ENCODE assay signal across 1 cellular context in the genomic region with DNA sequence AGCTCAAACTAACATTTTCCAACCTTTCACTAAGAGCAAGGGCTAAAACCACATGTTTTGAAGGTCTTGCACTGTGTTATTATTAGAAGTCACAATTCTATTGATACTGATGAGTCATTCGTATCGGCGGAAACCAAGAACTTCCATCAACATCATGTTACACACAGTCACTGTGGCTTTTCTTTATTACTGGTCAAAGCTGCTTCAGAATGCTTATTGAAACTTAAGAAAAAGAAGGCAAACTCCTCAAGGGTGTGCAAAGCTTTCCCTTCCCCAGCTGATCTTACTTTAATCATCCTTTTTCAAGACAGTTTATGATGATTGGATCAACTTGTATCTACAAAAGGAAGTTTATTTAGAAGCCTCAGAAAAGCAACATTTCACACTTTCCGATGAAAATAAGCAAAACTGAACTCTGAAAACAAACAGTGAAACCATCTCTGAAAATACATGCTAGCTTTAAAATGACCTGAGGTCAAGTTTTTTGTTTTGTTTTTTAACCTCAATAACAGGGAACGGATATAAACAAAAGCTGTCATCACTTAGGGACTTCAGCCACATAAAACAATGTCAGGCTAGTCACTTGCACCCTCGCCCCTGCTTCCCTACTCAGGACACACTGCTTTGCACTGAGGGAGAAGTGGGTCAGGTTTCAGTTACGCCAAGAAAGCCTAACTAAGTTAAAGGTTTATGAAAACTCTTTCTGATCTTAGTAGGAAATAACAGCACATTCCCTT.
TF ChIP-seq lines count a peak whose summit lies in the region.

No MANE protein-coding gene starts in this region.

TF ChIP-seq in GM12878, 131 proteins besides CTCF, POLR2A, EP300 and RAD21 (continued from another document and continues in another):
- TF ChIP-seq, protein P1, sequence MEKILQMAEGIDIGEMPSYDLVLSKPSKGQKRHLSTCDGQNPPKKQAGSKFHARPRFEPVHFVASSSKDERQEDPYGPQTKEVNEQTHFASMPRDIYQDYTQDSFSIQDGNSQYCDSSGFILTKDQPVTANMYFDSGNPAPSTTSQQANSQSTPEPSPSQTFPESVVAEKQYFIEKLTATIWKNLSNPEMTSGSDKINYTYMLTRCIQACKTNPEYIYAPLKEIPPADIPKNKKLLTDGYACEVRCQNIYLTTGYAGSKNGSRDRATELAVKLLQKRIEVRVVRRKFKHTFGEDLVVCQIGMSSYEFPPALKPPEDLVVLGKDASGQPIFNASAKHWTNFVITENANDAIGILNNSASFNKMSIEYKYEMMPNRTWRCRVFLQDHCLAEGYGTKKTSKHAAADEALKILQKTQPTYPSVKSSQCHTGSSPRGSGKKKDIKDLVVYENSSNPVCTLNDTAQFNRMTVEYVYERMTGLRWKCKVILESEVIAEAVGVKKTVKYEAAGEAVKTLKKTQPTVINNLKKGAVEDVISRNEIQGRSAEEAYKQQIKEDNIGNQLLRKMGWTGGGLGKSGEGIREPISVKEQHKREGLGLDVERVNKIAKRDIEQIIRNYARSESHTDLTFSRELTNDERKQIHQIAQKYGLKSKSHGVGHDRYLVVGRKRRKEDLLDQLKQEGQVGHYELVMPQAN (conservative IDR thresholded peaks at IDR 0.05) = no peak
- TF ChIP-seq, protein P2, sequence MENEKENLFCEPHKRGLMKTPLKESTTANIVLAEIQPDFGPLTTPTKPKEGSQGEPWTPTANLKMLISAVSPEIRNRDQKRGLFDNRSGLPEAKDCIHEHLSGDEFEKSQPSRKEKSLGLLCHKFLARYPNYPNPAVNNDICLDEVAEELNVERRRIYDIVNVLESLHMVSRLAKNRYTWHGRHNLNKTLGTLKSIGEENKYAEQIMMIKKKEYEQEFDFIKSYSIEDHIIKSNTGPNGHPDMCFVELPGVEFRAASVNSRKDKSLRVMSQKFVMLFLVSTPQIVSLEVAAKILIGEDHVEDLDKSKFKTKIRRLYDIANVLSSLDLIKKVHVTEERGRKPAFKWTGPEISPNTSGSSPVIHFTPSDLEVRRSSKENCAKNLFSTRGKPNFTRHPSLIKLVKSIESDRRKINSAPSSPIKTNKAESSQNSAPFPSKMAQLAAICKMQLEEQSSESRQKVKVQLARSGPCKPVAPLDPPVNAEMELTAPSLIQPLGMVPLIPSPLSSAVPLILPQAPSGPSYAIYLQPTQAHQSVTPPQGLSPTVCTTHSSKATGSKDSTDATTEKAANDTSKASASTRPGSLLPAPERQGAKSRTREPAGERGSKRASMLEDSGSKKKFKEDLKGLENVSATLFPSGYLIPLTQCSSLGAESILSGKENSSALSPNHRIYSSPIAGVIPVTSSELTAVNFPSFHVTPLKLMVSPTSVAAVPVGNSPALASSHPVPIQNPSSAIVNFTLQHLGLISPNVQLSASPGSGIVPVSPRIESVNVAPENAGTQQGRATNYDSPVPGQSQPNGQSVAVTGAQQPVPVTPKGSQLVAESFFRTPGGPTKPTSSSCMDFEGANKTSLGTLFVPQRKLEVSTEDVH (IDR thresholded peaks at IDR 0.05; ENCODE audit: low read depth, partially characterized antibody) = no peak
- TF ChIP-seq, protein P3, sequence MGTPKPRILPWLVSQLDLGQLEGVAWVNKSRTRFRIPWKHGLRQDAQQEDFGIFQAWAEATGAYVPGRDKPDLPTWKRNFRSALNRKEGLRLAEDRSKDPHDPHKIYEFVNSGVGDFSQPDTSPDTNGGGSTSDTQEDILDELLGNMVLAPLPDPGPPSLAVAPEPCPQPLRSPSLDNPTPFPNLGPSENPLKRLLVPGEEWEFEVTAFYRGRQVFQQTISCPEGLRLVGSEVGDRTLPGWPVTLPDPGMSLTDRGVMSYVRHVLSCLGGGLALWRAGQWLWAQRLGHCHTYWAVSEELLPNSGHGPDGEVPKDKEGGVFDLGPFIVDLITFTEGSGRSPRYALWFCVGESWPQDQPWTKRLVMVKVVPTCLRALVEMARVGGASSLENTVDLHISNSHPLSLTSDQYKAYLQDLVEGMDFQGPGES (IDR thresholded peaks at IDR 0.05) = no peak
- TF ChIP-seq POLR2AphosphoS5 (IDR thresholded peaks at IDR 0.05; ENCODE audit: low read length) = no peak; the same call in 1 of the 2 replicates
- TF ChIP-seq SMARCA5 (IDR thresholded peaks at IDR 0.05) = no peak
- 0 out of 2 replicates have a peak, but pooled peaks have one; percentile 29 for TF ChIP-seq TCF12 (IDR thresholded peaks at IDR 0.05; ENCODE audit: low read depth, low read length)
- TF ChIP-seq, protein P4, sequence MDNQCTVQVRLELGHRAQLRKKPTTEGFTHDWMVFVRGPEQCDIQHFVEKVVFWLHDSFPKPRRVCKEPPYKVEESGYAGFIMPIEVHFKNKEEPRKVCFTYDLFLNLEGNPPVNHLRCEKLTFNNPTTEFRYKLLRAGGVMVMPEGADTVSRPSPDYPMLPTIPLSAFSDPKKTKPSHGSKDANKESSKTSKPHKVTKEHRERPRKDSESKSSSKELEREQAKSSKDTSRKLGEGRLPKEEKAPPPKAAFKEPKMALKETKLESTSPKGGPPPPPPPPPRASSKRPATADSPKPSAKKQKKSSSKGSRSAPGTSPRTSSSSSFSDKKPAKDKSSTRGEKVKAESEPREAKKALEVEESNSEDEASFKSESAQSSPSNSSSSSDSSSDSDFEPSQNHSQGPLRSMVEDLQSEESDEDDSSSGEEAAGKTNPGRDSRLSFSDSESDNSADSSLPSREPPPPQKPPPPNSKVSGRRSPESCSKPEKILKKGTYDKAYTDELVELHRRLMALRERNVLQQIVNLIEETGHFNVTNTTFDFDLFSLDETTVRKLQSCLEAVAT (IDR thresholded peaks at IDR 0.05) = no peak
- peak; percentile 80 for TF ChIP-seq CREM (IDR thresholded peaks at IDR 0.05; ENCODE audit: low read depth)
- peak; percentile 89 for TF ChIP-seq CBFB (IDR thresholded peaks at IDR 0.05; ENCODE audit: low read depth)
- TF ChIP-seq NFXL1 (IDR thresholded peaks at IDR 0.05; ENCODE audit: borderline replicate concordance) = no peak
- TF ChIP-seq PAX5 (IDR thresholded peaks at IDR 0.05; ENCODE audit: borderline replicate concordance, low read depth, low read length) = peak; percentile 86; the same call in 1 of the 2 replicates
- TF ChIP-seq RELA (IDR thresholded peaks at IDR 0.05; ENCODE audit: borderline replicate concordance, partially characterized antibody) = no peak
- TF ChIP-seq ZNF217 (IDR thresholded peaks at IDR 0.05) = peak; percentile 94
- peak; percentile 33; the same call in 1 of the 2 replicates for TF ChIP-seq DPF2 (IDR thresholded peaks at IDR 0.05)
- no peak for TF ChIP-seq SMC3 (IDR thresholded peaks at IDR 0.05; ENCODE audit: borderline replicate concordance, low read length)
- peak; percentile 73 for TF ChIP-seq MTA2 (IDR thresholded peaks at IDR 0.05; ENCODE audit: low read depth)
- peak; percentile 67 to 80; a peak in 2 of 4 replicates for TF ChIP-seq BHLHE40 (IDR thresholded peaks at IDR 0.05; ENCODE audit: borderline replicate concordance in 1 of 2, low read depth in 2 of 2, low read length in 1 of 2)
- TF ChIP-seq, protein P5, sequence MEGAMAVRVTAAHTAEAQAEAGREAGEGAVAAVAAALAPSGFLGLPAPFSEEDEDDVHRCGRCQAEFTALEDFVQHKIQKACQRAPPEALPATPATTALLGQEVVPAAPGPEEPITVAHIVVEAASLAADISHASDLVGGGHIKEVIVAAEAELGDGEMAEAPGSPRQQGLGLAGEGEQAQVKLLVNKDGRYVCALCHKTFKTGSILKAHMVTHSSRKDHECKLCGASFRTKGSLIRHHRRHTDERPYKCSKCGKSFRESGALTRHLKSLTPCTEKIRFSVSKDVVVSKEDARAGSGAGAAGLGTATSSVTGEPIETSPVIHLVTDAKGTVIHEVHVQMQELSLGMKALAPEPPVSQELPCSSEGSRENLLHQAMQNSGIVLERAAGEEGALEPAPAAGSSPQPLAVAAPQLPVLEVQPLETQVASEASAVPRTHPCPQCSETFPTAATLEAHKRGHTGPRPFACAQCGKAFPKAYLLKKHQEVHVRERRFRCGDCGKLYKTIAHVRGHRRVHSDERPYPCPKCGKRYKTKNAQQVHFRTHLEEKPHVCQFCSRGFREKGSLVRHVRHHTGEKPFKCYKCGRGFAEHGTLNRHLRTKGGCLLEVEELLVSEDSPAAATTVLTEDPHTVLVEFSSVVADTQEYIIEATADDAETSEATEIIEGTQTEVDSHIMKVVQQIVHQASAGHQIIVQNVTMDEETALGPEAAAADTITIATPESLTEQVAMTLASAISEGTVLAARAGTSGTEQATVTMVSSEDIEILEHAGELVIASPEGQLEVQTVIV (IDR thresholded peaks at IDR 0.05; ENCODE audit: borderline replicate concordance, partially characterized antibody) = no peak
- peak; percentile 97 for TF ChIP-seq RUNX3 (IDR thresholded peaks at IDR 0.05; ENCODE audit: low read length)
- no peak for TF ChIP-seq SUZ12 (IDR thresholded peaks at IDR 0.05; ENCODE audit: unreplicated experiment)
- TF ChIP-seq FOXM1 (IDR thresholded peaks at IDR 0.05; ENCODE audit: low read depth, low read length) = peak; percentile 90
- TF ChIP-seq TAF1 (IDR thresholded peaks at IDR 0.05; ENCODE audit: borderline replicate concordance, low read depth, low read length) = no peak
- no peak for TF ChIP-seq WRNIP1 (IDR thresholded peaks at IDR 0.05; ENCODE audit: borderline replicate concordance, low read depth, low read length)
- no peak for TF ChIP-seq SMAD5 (IDR thresholded peaks at IDR 0.05; ENCODE audit: low read depth)
- TF ChIP-seq, protein P6, sequence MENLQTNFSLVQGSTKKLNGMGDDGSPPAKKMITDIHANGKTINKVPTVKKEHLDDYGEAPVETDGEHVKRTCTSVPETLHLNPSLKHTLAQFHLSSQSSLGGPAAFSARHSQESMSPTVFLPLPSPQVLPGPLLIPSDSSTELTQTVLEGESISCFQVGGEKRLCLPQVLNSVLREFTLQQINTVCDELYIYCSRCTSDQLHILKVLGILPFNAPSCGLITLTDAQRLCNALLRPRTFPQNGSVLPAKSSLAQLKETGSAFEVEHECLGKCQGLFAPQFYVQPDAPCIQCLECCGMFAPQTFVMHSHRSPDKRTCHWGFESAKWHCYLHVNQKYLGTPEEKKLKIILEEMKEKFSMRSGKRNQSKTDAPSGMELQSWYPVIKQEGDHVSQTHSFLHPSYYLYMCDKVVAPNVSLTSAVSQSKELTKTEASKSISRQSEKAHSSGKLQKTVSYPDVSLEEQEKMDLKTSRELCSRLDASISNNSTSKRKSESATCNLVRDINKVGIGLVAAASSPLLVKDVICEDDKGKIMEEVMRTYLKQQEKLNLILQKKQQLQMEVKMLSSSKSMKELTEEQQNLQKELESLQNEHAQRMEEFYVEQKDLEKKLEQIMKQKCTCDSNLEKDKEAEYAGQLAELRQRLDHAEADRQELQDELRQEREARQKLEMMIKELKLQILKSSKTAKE (IDR thresholded peaks at IDR 0.05; ENCODE audit: low read depth, poor library complexity, severe bottlenecking) = peak; percentile 81
- TF ChIP-seq SREBF2 (IDR thresholded peaks at IDR 0.05; ENCODE audit: low read length) = no peak
- TF ChIP-seq, protein P7, sequence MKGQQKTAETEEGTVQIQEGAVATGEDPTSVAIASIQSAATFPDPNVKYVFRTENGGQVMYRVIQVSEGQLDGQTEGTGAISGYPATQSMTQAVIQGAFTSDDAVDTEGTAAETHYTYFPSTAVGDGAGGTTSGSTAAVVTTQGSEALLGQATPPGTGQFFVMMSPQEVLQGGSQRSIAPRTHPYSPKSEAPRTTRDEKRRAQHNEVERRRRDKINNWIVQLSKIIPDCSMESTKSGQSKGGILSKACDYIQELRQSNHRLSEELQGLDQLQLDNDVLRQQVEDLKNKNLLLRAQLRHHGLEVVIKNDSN (IDR thresholded peaks at IDR 0.05; ENCODE audit: borderline replicate concordance, extremely low read length, insufficient read depth, low read depth, low read length) = no peak
- TF ChIP-seq BACH1 (IDR thresholded peaks at IDR 0.05; ENCODE audit: borderline replicate concordance) = peak; percentile 65; the same call in 1 of the 2 replicates
- no peak for TF ChIP-seq RCOR1 (conservative IDR thresholded peaks at IDR 0.05; ENCODE audit: low read depth, low read length)
- TF ChIP-seq, protein P8, sequence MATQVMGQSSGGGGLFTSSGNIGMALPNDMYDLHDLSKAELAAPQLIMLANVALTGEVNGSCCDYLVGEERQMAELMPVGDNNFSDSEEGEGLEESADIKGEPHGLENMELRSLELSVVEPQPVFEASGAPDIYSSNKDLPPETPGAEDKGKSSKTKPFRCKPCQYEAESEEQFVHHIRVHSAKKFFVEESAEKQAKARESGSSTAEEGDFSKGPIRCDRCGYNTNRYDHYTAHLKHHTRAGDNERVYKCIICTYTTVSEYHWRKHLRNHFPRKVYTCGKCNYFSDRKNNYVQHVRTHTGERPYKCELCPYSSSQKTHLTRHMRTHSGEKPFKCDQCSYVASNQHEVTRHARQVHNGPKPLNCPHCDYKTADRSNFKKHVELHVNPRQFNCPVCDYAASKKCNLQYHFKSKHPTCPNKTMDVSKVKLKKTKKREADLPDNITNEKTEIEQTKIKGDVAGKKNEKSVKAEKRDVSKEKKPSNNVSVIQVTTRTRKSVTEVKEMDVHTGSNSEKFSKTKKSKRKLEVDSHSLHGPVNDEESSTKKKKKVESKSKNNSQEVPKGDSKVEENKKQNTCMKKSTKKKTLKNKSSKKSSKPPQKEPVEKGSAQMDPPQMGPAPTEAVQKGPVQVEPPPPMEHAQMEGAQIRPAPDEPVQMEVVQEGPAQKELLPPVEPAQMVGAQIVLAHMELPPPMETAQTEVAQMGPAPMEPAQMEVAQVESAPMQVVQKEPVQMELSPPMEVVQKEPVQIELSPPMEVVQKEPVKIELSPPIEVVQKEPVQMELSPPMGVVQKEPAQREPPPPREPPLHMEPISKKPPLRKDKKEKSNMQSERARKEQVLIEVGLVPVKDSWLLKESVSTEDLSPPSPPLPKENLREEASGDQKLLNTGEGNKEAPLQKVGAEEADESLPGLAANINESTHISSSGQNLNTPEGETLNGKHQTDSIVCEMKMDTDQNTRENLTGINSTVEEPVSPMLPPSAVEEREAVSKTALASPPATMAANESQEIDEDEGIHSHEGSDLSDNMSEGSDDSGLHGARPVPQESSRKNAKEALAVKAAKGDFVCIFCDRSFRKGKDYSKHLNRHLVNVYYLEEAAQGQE (IDR thresholded peaks at IDR 0.05; ENCODE audit: low read depth, low read length) = peak; percentile 9; the same call in 1 of the 2 replicates
- TF ChIP-seq NFIC (IDR thresholded peaks at IDR 0.05; ENCODE audit: low read depth, low read length) = peak; percentile 99
- TF ChIP-seq, protein P9, sequence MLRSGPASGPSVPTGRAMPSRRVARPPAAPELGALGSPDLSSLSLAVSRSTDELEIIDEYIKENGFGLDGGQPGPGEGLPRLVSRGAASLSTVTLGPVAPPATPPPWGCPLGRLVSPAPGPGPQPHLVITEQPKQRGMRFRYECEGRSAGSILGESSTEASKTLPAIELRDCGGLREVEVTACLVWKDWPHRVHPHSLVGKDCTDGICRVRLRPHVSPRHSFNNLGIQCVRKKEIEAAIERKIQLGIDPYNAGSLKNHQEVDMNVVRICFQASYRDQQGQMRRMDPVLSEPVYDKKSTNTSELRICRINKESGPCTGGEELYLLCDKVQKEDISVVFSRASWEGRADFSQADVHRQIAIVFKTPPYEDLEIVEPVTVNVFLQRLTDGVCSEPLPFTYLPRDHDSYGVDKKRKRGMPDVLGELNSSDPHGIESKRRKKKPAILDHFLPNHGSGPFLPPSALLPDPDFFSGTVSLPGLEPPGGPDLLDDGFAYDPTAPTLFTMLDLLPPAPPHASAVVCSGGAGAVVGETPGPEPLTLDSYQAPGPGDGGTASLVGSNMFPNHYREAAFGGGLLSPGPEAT (IDR thresholded peaks at IDR 0.05; ENCODE audit: low read depth) = no peak
- TF ChIP-seq BRCA1 (IDR thresholded peaks at IDR 0.05; ENCODE audit: low read depth, low read length) = no peak
- peak; percentile 70 for TF ChIP-seq EED (IDR thresholded peaks at IDR 0.05; ENCODE audit: low read depth)
- TF ChIP-seq EGR1 (IDR thresholded peaks at IDR 0.05; ENCODE audit: borderline replicate concordance in 1 of 2, low read depth in 2 of 2, low read length in 2 of 2) = no peak
- TF ChIP-seq ATF7 (IDR thresholded peaks at IDR 0.05; ENCODE audit: low read depth) = peak; percentile 84
